In genomic region chr7:2353650-2354172, GRCh38 we compare ENCODE assay signal across 8 cellular contexts. TPM values are rescaled to one million over a fixed set of nuclear protein-coding genes. Genes with fewer than 3 reads are reported as not detected.
DNase-seq lines count a peak whose midpoint lies in the region; ATAC-seq and TF ChIP-seq lines count a peak whose summit lies in the region.

No MANE protein-coding gene starts in this region.

- ATAC-seq in GM19397 (IDR thresholded peaks at IDR 0.05; ENCODE audit: unreplicated experiment) (peak; percentile 52), HG03558 (IDR thresholded peaks at IDR 0.05; ENCODE audit: extremely low read depth, unreplicated experiment) (peak; percentile 18)
- ATAC-seq in activated T-helper 17 cell treated with anti-CD3 and anti-CD28 coated beads, Interleukin-2, amount 50 U/mL, for 72 hours (replicated peaks), result peak; percentile 73

- H3K27me3 ChIP-seq in Caco-2 (replicated peaks; ENCODE audit: control insufficient read depth, insufficient read depth, low read length), result no peaks in the 10 kb centered on the region
- no peaks in the 10 kb centered on the region for H3K27me3 ChIP-seq in neural progenitor cell
- H3K27me3 ChIP-seq in subcutaneous abdominal adipose tissue (ENCODE audit: control insufficient read depth in 5 of 5, insufficient read depth in 4 of 5, low read length in 5 of 5), result no peaks in the 10 kb centered on the region

- H3K4me1 ChIP-seq in Caco-2 (no peaks in the 10 kb centered on the region), neural progenitor cell (peaks cover 14% of the 10 kb centered on the region), subcutaneous abdominal adipose tissue (ENCODE audit: control insufficient read depth in 5 of 5, insufficient read depth in 5 of 5, low read length in 5 of 5) (peaks cover 2 to 46% (median 35%) of the 10 kb centered on the region in 5 donors)

- H3K27ac Mint-ChIP-seq in Caco-2 (ENCODE audit: unreplicated experiment) (peak overlapping the region; percentile 100), neural progenitor cell (peak overlapping the region; percentile 100)
- H3K27ac Mint-ChIP-seq in activated T-helper 17 cell treated with anti-CD3 and anti-CD28 coated beads, Interleukin-2, amount 50 U/mL, for 72 hours, result peak overlapping the region; percentile 100

- no peaks in the 10 kb centered on the region for H3F3A ChIP-seq in neural progenitor cell (ENCODE audit: low read depth)

- peak overlapping the region; percentile 94 for H3K4me3 Mint-ChIP-seq in Caco-2 (ENCODE audit: unreplicated experiment)
- H3K4me3 Mint-ChIP-seq in activated T-helper 17 cell treated with anti-CD3 and anti-CD28 coated beads, Interleukin-2, amount 50 U/mL, for 72 hours, result peak overlapping the region; percentile 97
- H3K4me3 Mint-ChIP-seq in neural progenitor cell, result peak overlapping the region; percentile 94

- BruUV-seq in Caco-2 (replicated peaks; lab: Mats Ljungman, UMichigan), result TSS peak; percentile 70

- peak overlapping the region; percentile 100 for H3K27ac ChIP-seq in neural progenitor cell
- peak overlapping the region; percentile 100 for H3K27ac ChIP-seq in subcutaneous abdominal adipose tissue (ENCODE audit: low read depth, low read length)

- intact Hi-C loops in Caco-2 (cut with micrococcal nuclease; ENCODE audit: unreplicated experiment), result loop anchor here (5.0 kb wide), 1 partner anchor 41 kb away; the partner anchor contains the start of gene SNX8

- POLR2A ChIA-PET in Caco-2 (lab: Charles Lee), result interaction anchor here (0.5 to 1.7 kb wide), 6 partner anchors 44 to 452 kb away, joined by 3 to 8 read pairs (median 6); partner anchors contain the start of genes CHST12, MRM2 and NUDT1

- CTCF ChIA-PET in Caco-2 (lab: Charles Lee), result interaction anchor here (0.6 to 1.0 kb wide), 2 partner anchors 73 to 115 kb away, joined by 3 read pairs; no protein-coding TSS in a partner anchor

- peaks cover 84% of the 10 kb centered on the region for H3K79me2 ChIP-seq in neural progenitor cell (ENCODE audit: low read depth)

- H3K27me3 Mint-ChIP-seq in Caco-2 (ENCODE audit: insufficient read depth, unreplicated experiment) (no peaks in the 10 kb centered on the region), neural progenitor cell (ENCODE audit: insufficient read depth, low read depth) (peaks cover 18% of the 10 kb centered on the region)
- no peaks in the 10 kb centered on the region for H3K27me3 Mint-ChIP-seq in activated T-helper 17 cell treated with anti-CD3 and anti-CD28 coated beads, Interleukin-2, amount 50 U/mL, for 72 hours

- H4K20me1 ChIP-seq in neural progenitor cell (ENCODE audit: low read depth), result peaks cover 38% of the 10 kb centered on the region

- H3K36me3 ChIP-seq in Caco-2 (ENCODE audit: control insufficient read depth, insufficient read depth, low read length), result no peaks in the 10 kb centered on the region
- no peaks in the 10 kb centered on the region for H3K36me3 ChIP-seq in neural progenitor cell
- peaks cover 0 to 4% (median 3%) of the 10 kb centered on the region in 5 donors for H3K36me3 ChIP-seq in subcutaneous abdominal adipose tissue (ENCODE audit: control insufficient read depth in 5 of 5, insufficient read depth in 5 of 5, low read length in 5 of 5)

- H3K4me1 Mint-ChIP-seq in Caco-2 (ENCODE audit: low read depth, unreplicated experiment) (peaks cover 8% of the 10 kb centered on the region), neural progenitor cell (peaks cover 17% of the 10 kb centered on the region)
- H3K4me1 Mint-ChIP-seq in activated T-helper 17 cell treated with anti-CD3 and anti-CD28 coated beads, Interleukin-2, amount 50 U/mL, for 72 hours, result peaks cover 6% of the 10 kb centered on the region

- no peak for TF ChIP-seq CTCF in Caco-2 (IDR thresholded peaks at IDR 0.05; ENCODE audit: insufficient read depth in 1 of 2, low read depth in 1 of 2, low read length in 1 of 2, severe bottlenecking in 1 of 2, unreplicated experiment in 1 of 2)
- no peak for TF ChIP-seq CTCF in neural progenitor cell (IDR thresholded peaks at IDR 0.05)

- H3K36me3 Mint-ChIP-seq in Caco-2 (ENCODE audit: insufficient read depth, unreplicated experiment) (peaks cover 55% of the 10 kb centered on the region), neural progenitor cell (peaks cover 3% of the 10 kb centered on the region)
- H3K36me3 Mint-ChIP-seq in activated T-helper 17 cell treated with anti-CD3 and anti-CD28 coated beads, Interleukin-2, amount 50 U/mL, for 72 hours (ENCODE audit: low read depth), result peaks cover 41% of the 10 kb centered on the region

- peak overlapping the region; percentile 100 for H2AFZ ChIP-seq in neural progenitor cell (replicated peaks)

- H3K9ac ChIP-seq in neural progenitor cell, result peak overlapping the region; percentile 100
- peak overlapping the region; percentile 88 to 99 (median 99) for H3K9ac ChIP-seq in subcutaneous abdominal adipose tissue (ENCODE audit: low read length in 5 of 5)

- H3K4me3 ChIP-seq in Caco-2 (ENCODE audit: low read depth, low read length) (peak overlapping the region; percentile 99), neural progenitor cell (peak overlapping the region; percentile 74), subcutaneous abdominal adipose tissue (ENCODE audit: low read depth in 1 of 5, low read length in 5 of 5) (peak overlapping the region; percentile 75 to 89 (median 87))

- no peaks in the 10 kb centered on the region for H3K9me3 ChIP-seq in Caco-2
- H3K9me3 ChIP-seq in neural progenitor cell (ENCODE audit: low read depth), result no peaks in the 10 kb centered on the region
- no peaks in the 10 kb centered on the region for H3K9me3 ChIP-seq in subcutaneous abdominal adipose tissue (ENCODE audit: control insufficient read depth in 5 of 5, low read length in 5 of 5)

- peak overlapping the region; percentile 70 for H3K4me2 ChIP-seq in neural progenitor cell

- no peaks in the 10 kb centered on the region for H3K9me3 Mint-ChIP-seq in Caco-2 (ENCODE audit: unreplicated experiment)
- no peaks in the 10 kb centered on the region for H3K9me3 Mint-ChIP-seq in activated T-helper 17 cell treated with anti-CD3 and anti-CD28 coated beads, Interleukin-2, amount 50 U/mL, for 72 hours
- no peaks in the 10 kb centered on the region for H3K9me3 Mint-ChIP-seq in neural progenitor cell

- peak; percentile 90 to 91 for DNase-seq in Caco-2
- peak; percentile 87 for DNase-seq in OCI-M1 (lab: John Stamatoyannopoulos, UW)
- DNase-seq in fibroblast of the conjunctiva (ENCODE audit: low read depth), result peak; percentile 80
- DNase-seq in neural progenitor cell (ENCODE audit: low spot score), result peak; percentile 93

RNA-seq across cellular contexts. Expression of gene EIF3B, which starts 0.9 kb away (rescaled TPM):
- 306 and 314 TPM in 2 replicates for total RNA-seq in Caco-2 (2022)
- 100 to 1,000 TPM; 145 to 283 TPM for total RNA-seq in activated T-helper 17 cell treated with anti-CD3 and anti-CD28 coated beads, Interleukin-2, amount 50 U/mL, for 72 hours
- 146 and 167 TPM in 2 replicates for total RNA-seq in neural progenitor cell (ENCODE audit: low replicate concordance)

RNA-seq across cellular contexts. Expression of gene SNX8, which starts 39.5 kb away (rescaled TPM):
- 82.0 and 86.6 TPM in 2 replicates for total RNA-seq in Caco-2 (2022)
- total RNA-seq in activated T-helper 17 cell treated with anti-CD3 and anti-CD28 coated beads, Interleukin-2, amount 50 U/mL, for 72 hours, result 10 to 100 TPM; 23.7 to 31.8 TPM
- total RNA-seq in neural progenitor cell (ENCODE audit: low replicate concordance), result 3.6 and 15.0 TPM in 2 replicates

RNA-seq across cellular contexts. Expression of gene CHST12, which starts 49.7 kb away (rescaled TPM):
- total RNA-seq in Caco-2 (2022) (26.0 and 28.0 TPM in 2 replicates), neural progenitor cell (ENCODE audit: low replicate concordance) (0.43 and 7.2 TPM in 2 replicates)
- total RNA-seq in activated T-helper 17 cell treated with anti-CD3 and anti-CD28 coated beads, Interleukin-2, amount 50 U/mL, for 72 hours, result 1 to 10 TPM; 4.8 to 8.5 TPM

Comparison
In these comparisons a context has a peak if more than half of its experiments do, and no peak if none do; other contexts are left out.
1. Peak in every context shown above with its lines: DNase-seq, ATAC-seq, H3K4me3 ChIP-seq and H3K27ac ChIP-seq.
2. ATAC-seq: peak in every context shown above with its lines; median percentile 73 in activated T-helper 17 cell treated with anti-CD3 and anti-CD28 coated beads, Interleukin-2, amount 50 U/mL, for 72 hours; 52 in GM19397; 18 in HG03558.